ENCODE assay signal across 11 cellular contexts in genomic region chr1:246788895-246789338, GRCh38.
DNase-seq lines count a peak whose midpoint lies in the region; ATAC-seq and TF ChIP-seq lines count a peak whose summit lies in the region.
"Had no signal": no experiment of that assay in that cellular context is flagged by ENCODE, and none has a peak within 500 bp of the region (broad histone marks: within the 10 kb centered on the region; RNA-seq: fewer than 3 reads in every experiment).

No MANE protein-coding gene starts in this region.

- no peaks in the 10 kb centered on the region for H3K9me3 ChIP-seq in esophagus muscularis mucosa
- no peaks in the 10 kb centered on the region for H3K9me3 ChIP-seq in suprapubic skin

- ATAC-seq in WTC11 = peak; percentile 49
- ATAC-seq in HG03159 (IDR thresholded peaks at IDR 0.05; ENCODE audit: unreplicated experiment) = no peak
- ATAC-seq: stimulated activated memory B cell treated with anti-CD40 and anti-IgM and Interleukin-4, amounts not matched to agents 10 μg/mL and 1 μg/mL and 100 μg/mL, for 72 hours had no signal

- peak overlapping the region; percentile 49 to 53 (median 50) for H3K4me3 ChIP-seq in esophagus muscularis mucosa
- H3K4me3 ChIP-seq in mesendoderm (ENCODE audit: low read length) = no peak overlapping the region
- peak overlapping the region; percentile 31 for H3K4me3 ChIP-seq in suprapubic skin

- TF ChIP-seq EP300 in esophagus muscularis mucosa (IDR thresholded peaks at IDR 0.05) (no peak), suprapubic skin (IDR thresholded peaks at IDR 0.05) (no peak)

- DNase-seq in WTC11 (ENCODE audit: low spot score) (peak; percentile 44), esophagus muscularis mucosa (ENCODE audit: extremely low spot score) (no peak), mesendoderm (no peak), suprapubic skin (ENCODE audit: low spot score in 2 of 2) (peak in 1 of 2 donors; percentile 41), NCI-H1092 treated with DMSO at 0.1 percent for 48 hours (lab: John Stamatoyannopoulos, UW) (no peak), NCI-H1048 (lab: John Stamatoyannopoulos, UW) (no peak)
- no peak for DNase-seq in central memory CD4-positive, alpha-beta T cell
- DNase-seq: cortex of kidney, NCI-H446 had no signal

- no peak overlapping the region for H2BK15ac ChIP-seq in mesendoderm (replicated peaks; ENCODE audit: low read depth)

- no peak overlapping the region for H3K4ac ChIP-seq in mesendoderm (ENCODE audit: low read depth, low read length)

- H3K27me3 Mint-ChIP-seq in WTC11 (ENCODE audit: low read depth) = peaks cover 7% of the 10 kb centered on the region; the same call in 1 of the 2 replicates

- no peaks in the 10 kb centered on the region for H3K36me3 Mint-ChIP-seq in WTC11

- POLR2A ChIA-PET in WTC11 (lab: Charles Lee) = no interaction called here

- no peak for TF ChIP-seq POLR2A in esophagus muscularis mucosa (IDR thresholded peaks at IDR 0.05; ENCODE audit: low read depth)
- no peak for TF ChIP-seq POLR2A in suprapubic skin (IDR thresholded peaks at IDR 0.05)

- peaks cover 35% of the 10 kb centered on the region for H3K4me1 Mint-ChIP-seq in WTC11

- H2BK5ac ChIP-seq in mesendoderm (ENCODE audit: low read length) = no peak overlapping the region

- no peaks in the 10 kb centered on the region for H3K9me3 Mint-ChIP-seq in WTC11

- H3K79me1 ChIP-seq in mesendoderm (ENCODE audit: low read length) = no peaks in the 10 kb centered on the region

- H3K36me3 ChIP-seq in esophagus muscularis mucosa (peaks cover 0 to 5% (median 0%) of the 10 kb centered on the region in 4 donors), mesendoderm (ENCODE audit: control insufficient read depth, insufficient read depth, low read length) (no peaks in the 10 kb centered on the region), suprapubic skin (no peaks in the 10 kb centered on the region)

- H3K79me2 ChIP-seq in mesendoderm (ENCODE audit: control insufficient read depth, insufficient read depth, low read length) = no peaks in the 10 kb centered on the region

- no peak overlapping the region for H3K23ac ChIP-seq in mesendoderm (ENCODE audit: low read length)

- H2AK5ac ChIP-seq in mesendoderm (ENCODE audit: low read length) = no peak overlapping the region

- no peak overlapping the region for H3K4me3 Mint-ChIP-seq in WTC11
- H3K4me3 Mint-ChIP-seq: stimulated activated memory B cell treated with anti-CD40 and anti-IgM and Interleukin-4, amounts not matched to agents 10 μg/mL and 1 μg/mL and 100 μg/mL, for 72 hours had no signal

- H3K4me1 ChIP-seq in esophagus muscularis mucosa = peaks cover 10 to 31% (median 22%) of the 10 kb centered on the region in 4 donors
- H3K4me1 ChIP-seq in mesendoderm (ENCODE audit: control insufficient read depth, low read depth, low read length) = peaks cover 13% of the 10 kb centered on the region
- peaks cover 8% of the 10 kb centered on the region for H3K4me1 ChIP-seq in suprapubic skin

- no peak for TF ChIP-seq CTCF in WTC11 (IDR thresholded peaks at IDR 0.05)
- TF ChIP-seq CTCF in esophagus muscularis mucosa (IDR thresholded peaks at IDR 0.05) = no peak
- TF ChIP-seq CTCF in suprapubic skin (IDR thresholded peaks at IDR 0.05) = no peak

- CTCF ChIA-PET in WTC11 (lab: Charles Lee) = no interaction called here

- H3K27ac Mint-ChIP-seq in WTC11 = no peak overlapping the region
- H3K27ac Mint-ChIP-seq: stimulated activated memory B cell treated with anti-CD40 and anti-IgM and Interleukin-4, amounts not matched to agents 10 μg/mL and 1 μg/mL and 100 μg/mL, for 72 hours had no signal

- peak overlapping the region; percentile 65 for H3K18ac ChIP-seq in mesendoderm (ENCODE audit: low read length)

- H3K4me2 ChIP-seq in mesendoderm (ENCODE audit: low read length) = no peak overlapping the region

- peaks cover 0 to 18% (median 0%) of the 10 kb centered on the region in 4 donors for H3K27me3 ChIP-seq in esophagus muscularis mucosa
- no peaks in the 10 kb centered on the region for H3K27me3 ChIP-seq in mesendoderm (ENCODE audit: insufficient read depth, low read length, poor library complexity)
- peaks cover 8% of the 10 kb centered on the region for H3K27me3 ChIP-seq in suprapubic skin

- H4K8ac ChIP-seq in mesendoderm (ENCODE audit: low read depth, low read length) = no peak overlapping the region

- no peak overlapping the region for H4K5ac ChIP-seq in mesendoderm (ENCODE audit: low read length)

- WGBS in esophagus muscularis mucosa = 3% methylated on average over 16 of the region's 37 CpGs
- no CpG with 5 or more reads among the region's 37 CpGs for WGBS in mesendoderm (ENCODE audit: extremely low coverage, insufficient coverage, low lambda C conversion rate)
- 12% methylated on average over 7 of the region's 37 CpGs for WGBS in suprapubic skin

- H3K27ac ChIP-seq in esophagus muscularis mucosa (replicated peaks in 1 of 4) (peak overlapping the region in 1 of 4 donors; percentile 14), mesendoderm (ENCODE audit: low read depth, low read length) (no peak overlapping the region), suprapubic skin (no peak overlapping the region)

- peak overlapping the region; percentile 40 for H3K9ac ChIP-seq in mesendoderm (ENCODE audit: low read length)

- peak overlapping the region; percentile 67 for H3K56ac ChIP-seq in mesendoderm (ENCODE audit: low read length)

- intact Hi-C loops in esophagus muscularis mucosa (cut with DNase I) = no loop called here

- peak overlapping the region; percentile 40 for H2BK120ac ChIP-seq in mesendoderm (ENCODE audit: low read depth, low read length)

TF ChIP-seq in WTC11, 78 proteins besides CTCF, POLR2A, EP300 and RAD21 (continues in another document):
- TF ChIP-seq JAZF1 (CRISPR knock-in tag; IDR thresholded peaks at IDR 0.05) (no peak), AFF4 (CRISPR knock-in tag; IDR thresholded peaks at IDR 0.05; ENCODE audit: borderline replicate concordance) (no peak), RORB (CRISPR knock-in tag; IDR thresholded peaks at IDR 0.05) (no peak), ZNF512 (CRISPR knock-in tag; IDR thresholded peaks at IDR 0.05; ENCODE audit: borderline replicate concordance) (no peak), NR3C1 (CRISPR knock-in tag; conservative IDR thresholded peaks at IDR 0.05; ENCODE audit: low read depth) (no peak), MLX (CRISPR knock-in tag; IDR thresholded peaks at IDR 0.05) (no peak), ZNF423 (CRISPR knock-in tag; IDR thresholded peaks at IDR 0.05) (no peak), ZNF671 (CRISPR knock-in tag; IDR thresholded peaks at IDR 0.05) (no peak), MYBL2 (CRISPR knock-in tag; IDR thresholded peaks at IDR 0.05) (no peak), ERG (CRISPR knock-in tag; IDR thresholded peaks at IDR 0.05) (no peak), JUN (CRISPR knock-in tag; IDR thresholded peaks at IDR 0.05) (no peak)
